Comparison of ENCODE assay signal across 13 cellular contexts in genomic region chr11:128207861-128208321, GRCh38.
DNase-seq lines count a peak whose midpoint lies in the region; ATAC-seq, FAIRE-seq and TF ChIP-seq lines count a peak whose summit lies in the region.
"Had no signal": no experiment of that assay in that cellular context is flagged by ENCODE, and none has a peak within 500 bp of the region (broad histone marks: within the 10 kb centered on the region; RNA-seq: fewer than 3 reads in every experiment).

No MANE protein-coding gene starts in this region.

- POLR2A ChIA-PET in WTC11 (lab: Charles Lee): no interaction called here

- no peaks in the 10 kb centered on the region for H3K79me2 ChIP-seq in ACC112 (ENCODE audit: control insufficient read depth, insufficient read depth, low read length, unreplicated experiment)

- no peaks in the 10 kb centered on the region for H3K9me3 ChIP-seq in left lung

- H3K27me3 ChIP-seq in ACC112 (ENCODE audit: insufficient read depth, low read length): no peaks in the 10 kb centered on the region
- H3K27me3 ChIP-seq in bronchial epithelial cell (ENCODE audit: control insufficient read depth, insufficient read depth, low read length): no peaks in the 10 kb centered on the region
- no peaks in the 10 kb centered on the region for H3K27me3 ChIP-seq in left lung

- H3K9me3 Mint-ChIP-seq in WTC11: peaks cover 6% of the 10 kb centered on the region; the same call in 1 of the 2 replicates
- H3K9me3 Mint-ChIP-seq: H9 had no signal

- peaks cover 4% of the 10 kb centered on the region; the same call in 1 of the 2 replicates for H3K36me3 ChIP-seq in ACC112 (ENCODE audit: insufficient read depth, low read length)
- H3K36me3 ChIP-seq in bronchial epithelial cell (ENCODE audit: control insufficient read depth, insufficient read depth, low read length): no peaks in the 10 kb centered on the region
- no peaks in the 10 kb centered on the region for H3K36me3 ChIP-seq in left lung

- peak overlapping the region; percentile 100 for H3K27ac ChIP-seq in ACC112 (ENCODE audit: low read depth, low read length)
- H3K27ac ChIP-seq in left lung: peak overlapping the region; percentile 6 to 57
- H3K27ac ChIP-seq: dorsolateral prefrontal cortex had no signal

- no peak overlapping the region for H2AFZ ChIP-seq in ACC112 (ENCODE audit: low read length, unreplicated experiment)

- H3K4me3 Mint-ChIP-seq in WTC11: no peak overlapping the region
- H3K4me3 Mint-ChIP-seq: CD8-positive, alpha-beta T cell; H9 had no signal

- FAIRE-seq in bronchial epithelial cell (lab: Jason Lieb, UNC): peak; percentile 50

- TF ChIP-seq CTCF in bronchial epithelial cell (IDR thresholded peaks at IDR 0.05; ENCODE audit: insufficient read depth, low read length, severe bottlenecking) (no peak), left lung (IDR thresholded peaks at IDR 0.05) (no peak), WTC11 (IDR thresholded peaks at IDR 0.05) (no peak)

- ATAC-seq in left lung (peak; percentile 15), GM21825 (IDR thresholded peaks at IDR 0.05; ENCODE audit: unreplicated experiment) (no peak), WTC11 (no peak)
- ATAC-seq: CD8-positive, alpha-beta T cell had no signal

- H3K27me3 Mint-ChIP-seq in WTC11 (ENCODE audit: low read depth): no peaks in the 10 kb centered on the region

- no peaks in the 10 kb centered on the region for H3K4me1 Mint-ChIP-seq in WTC11

- DNase-seq in HT1080 (ENCODE audit: low read depth) (peak; percentile 99), bronchial epithelial cell (ENCODE audit: low read depth) (peak; percentile 100), left lung (no peak), WTC11 (ENCODE audit: low spot score) (no peak)
- no peak for DNase-seq in stimulated activated naive CD4-positive, alpha-beta T cell treated with Interleukin-2 at 50 U/mL for 16 hours (lab: John Stamatoyannopoulos, UW)
- no peak for DNase-seq in stimulated activated CD4-positive, alpha-beta T cell treated with anti-CD3 and anti-CD28 coated beads, Interleukin-2, amount 100 ng/mL, for 24 hours
- DNase-seq: activated T-cell treated with anti-CD3 and anti-CD28 coated beads for 4 hours; CD8-positive, alpha-beta T cell; dorsolateral prefrontal cortex; H9; NCI-H2227 treated with DMSO at 0.1 percent for 48 hours had no signal

- CTCF ChIA-PET in WTC11 (lab: Charles Lee): no interaction called here

- H3K27ac Mint-ChIP-seq in WTC11: no peak overlapping the region
- H3K27ac Mint-ChIP-seq: CD8-positive, alpha-beta T cell; H9 had no signal

- H3K4me1 ChIP-seq in ACC112 (ENCODE audit: control insufficient read depth, insufficient read depth, low read length, unreplicated experiment) (peaks cover 54% of the 10 kb centered on the region), left lung (peaks cover 15 to 27% of the 10 kb centered on the region in 2 donors)

- H3K4me3 ChIP-seq in ACC112 (ENCODE audit: low read depth, low read length): peak overlapping the region; percentile 69
- H3K4me3 ChIP-seq in bronchial epithelial cell (ENCODE audit: low read depth, low read length): no peak overlapping the region
- H3K4me3 ChIP-seq in left lung: no peak overlapping the region
- H3K4me3 ChIP-seq: dorsolateral prefrontal cortex had no signal

- intact Hi-C loops in left lung (cut with DNase I): no loop called here

- H3K36me3 Mint-ChIP-seq in WTC11: no peaks in the 10 kb centered on the region
- H3K36me3 Mint-ChIP-seq: CD8-positive, alpha-beta T cell had no signal

TF ChIP-seq in WTC11, 78 proteins besides CTCF, POLR2A, EP300 and RAD21 (continues in another document):
- no peak for TF ChIP-seq TEAD4 (CRISPR knock-in tag; IDR thresholded peaks at IDR 0.05)
- TF ChIP-seq, protein P1, sequence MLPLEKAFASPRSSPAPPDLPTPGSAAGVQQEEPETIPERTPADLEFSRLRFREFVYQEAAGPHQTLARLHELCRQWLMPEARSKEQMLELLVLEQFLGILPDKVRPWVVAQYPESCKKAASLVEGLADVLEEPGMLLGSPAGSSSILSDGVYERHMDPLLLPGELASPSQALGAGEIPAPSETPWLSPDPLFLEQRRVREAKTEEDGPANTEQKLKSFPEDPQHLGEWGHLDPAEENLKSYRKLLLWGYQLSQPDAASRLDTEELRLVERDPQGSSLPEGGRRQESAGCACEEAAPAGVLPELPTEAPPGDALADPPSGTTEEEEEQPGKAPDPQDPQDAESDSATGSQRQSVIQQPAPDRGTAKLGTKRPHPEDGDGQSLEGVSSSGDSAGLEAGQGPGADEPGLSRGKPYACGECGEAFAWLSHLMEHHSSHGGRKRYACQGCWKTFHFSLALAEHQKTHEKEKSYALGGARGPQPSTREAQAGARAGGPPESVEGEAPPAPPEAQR (CRISPR knock-in tag; IDR thresholded peaks at IDR 0.05): no peak
- TF ChIP-seq PREB (CRISPR knock-in tag; IDR thresholded peaks at IDR 0.05; ENCODE audit: borderline replicate concordance): no peak
- no peak for TF ChIP-seq RORB (CRISPR knock-in tag; IDR thresholded peaks at IDR 0.05)
- no peak for TF ChIP-seq GTF2I (CRISPR knock-in tag; conservative IDR thresholded peaks at IDR 0.05)
- TF ChIP-seq, protein P2, sequence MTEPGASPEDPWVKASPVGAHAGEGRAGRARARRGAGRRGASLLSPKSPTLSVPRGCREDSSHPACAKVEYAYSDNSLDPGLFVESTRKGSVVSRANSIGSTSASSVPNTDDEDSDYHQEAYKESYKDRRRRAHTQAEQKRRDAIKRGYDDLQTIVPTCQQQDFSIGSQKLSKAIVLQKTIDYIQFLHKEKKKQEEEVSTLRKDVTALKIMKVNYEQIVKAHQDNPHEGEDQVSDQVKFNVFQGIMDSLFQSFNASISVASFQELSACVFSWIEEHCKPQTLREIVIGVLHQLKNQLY (CRISPR knock-in tag; IDR thresholded peaks at IDR 0.05): no peak
- no peak for TF ChIP-seq ZBTB21 (CRISPR knock-in tag; IDR thresholded peaks at IDR 0.05; ENCODE audit: borderline replicate concordance)
- TF ChIP-seq, protein P3, sequence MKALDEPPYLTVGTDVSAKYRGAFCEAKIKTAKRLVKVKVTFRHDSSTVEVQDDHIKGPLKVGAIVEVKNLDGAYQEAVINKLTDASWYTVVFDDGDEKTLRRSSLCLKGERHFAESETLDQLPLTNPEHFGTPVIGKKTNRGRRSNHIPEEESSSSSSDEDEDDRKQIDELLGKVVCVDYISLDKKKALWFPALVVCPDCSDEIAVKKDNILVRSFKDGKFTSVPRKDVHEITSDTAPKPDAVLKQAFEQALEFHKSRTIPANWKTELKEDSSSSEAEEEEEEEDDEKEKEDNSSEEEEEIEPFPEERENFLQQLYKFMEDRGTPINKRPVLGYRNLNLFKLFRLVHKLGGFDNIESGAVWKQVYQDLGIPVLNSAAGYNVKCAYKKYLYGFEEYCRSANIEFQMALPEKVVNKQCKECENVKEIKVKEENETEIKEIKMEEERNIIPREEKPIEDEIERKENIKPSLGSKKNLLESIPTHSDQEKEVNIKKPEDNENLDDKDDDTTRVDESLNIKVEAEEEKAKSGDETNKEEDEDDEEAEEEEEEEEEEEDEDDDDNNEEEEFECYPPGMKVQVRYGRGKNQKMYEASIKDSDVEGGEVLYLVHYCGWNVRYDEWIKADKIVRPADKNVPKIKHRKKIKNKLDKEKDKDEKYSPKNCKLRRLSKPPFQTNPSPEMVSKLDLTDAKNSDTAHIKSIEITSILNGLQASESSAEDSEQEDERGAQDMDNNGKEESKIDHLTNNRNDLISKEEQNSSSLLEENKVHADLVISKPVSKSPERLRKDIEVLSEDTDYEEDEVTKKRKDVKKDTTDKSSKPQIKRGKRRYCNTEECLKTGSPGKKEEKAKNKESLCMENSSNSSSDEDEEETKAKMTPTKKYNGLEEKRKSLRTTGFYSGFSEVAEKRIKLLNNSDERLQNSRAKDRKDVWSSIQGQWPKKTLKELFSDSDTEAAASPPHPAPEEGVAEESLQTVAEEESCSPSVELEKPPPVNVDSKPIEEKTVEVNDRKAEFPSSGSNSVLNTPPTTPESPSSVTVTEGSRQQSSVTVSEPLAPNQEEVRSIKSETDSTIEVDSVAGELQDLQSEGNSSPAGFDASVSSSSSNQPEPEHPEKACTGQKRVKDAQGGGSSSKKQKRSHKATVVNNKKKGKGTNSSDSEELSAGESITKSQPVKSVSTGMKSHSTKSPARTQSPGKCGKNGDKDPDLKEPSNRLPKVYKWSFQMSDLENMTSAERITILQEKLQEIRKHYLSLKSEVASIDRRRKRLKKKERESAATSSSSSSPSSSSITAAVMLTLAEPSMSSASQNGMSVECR (CRISPR knock-in tag; IDR thresholded peaks at IDR 0.05; ENCODE audit: borderline replicate concordance): no peak
- no peak for TF ChIP-seq NR3C1 (CRISPR knock-in tag; conservative IDR thresholded peaks at IDR 0.05; ENCODE audit: low read depth)
- no peak for TF ChIP-seq ATF6 (CRISPR knock-in tag; IDR thresholded peaks at IDR 0.05)
- TF ChIP-seq, protein P4, sequence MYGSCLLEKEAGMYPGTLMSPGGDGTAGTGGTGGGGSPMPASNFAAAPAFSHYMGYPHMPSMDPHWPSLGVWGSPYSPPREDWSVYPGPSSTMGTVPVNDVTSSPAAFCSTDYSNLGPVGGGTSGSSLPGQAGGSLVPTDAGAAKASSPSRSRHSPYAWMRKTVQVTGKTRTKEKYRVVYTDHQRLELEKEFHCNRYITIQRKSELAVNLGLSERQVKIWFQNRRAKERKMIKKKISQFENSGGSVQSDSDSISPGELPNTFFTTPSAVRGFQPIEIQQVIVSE (CRISPR knock-in tag; IDR thresholded peaks at IDR 0.05; ENCODE audit: borderline replicate concordance): no peak

Comparison
In these comparisons a context has a peak if more than half of its experiments do, and no peak if none do; other contexts are left out.
1. DNase-seq: peak in HT1080 (single experiment) and bronchial epithelial cell (single experiment); none in left lung (0 of 2), stimulated activated naive CD4-positive, alpha-beta T cell treated with Interleukin-2 at 50 U/mL for 16 hours (single experiment), WTC11 (single experiment) and stimulated activated CD4-positive, alpha-beta T cell treated with anti-CD3 and anti-CD28 coated beads, Interleukin-2, amount 100 ng/mL, for 24 hours (0 of 2).